ENCODE assay signal across 16 cellular contexts in the genomic region with DNA sequence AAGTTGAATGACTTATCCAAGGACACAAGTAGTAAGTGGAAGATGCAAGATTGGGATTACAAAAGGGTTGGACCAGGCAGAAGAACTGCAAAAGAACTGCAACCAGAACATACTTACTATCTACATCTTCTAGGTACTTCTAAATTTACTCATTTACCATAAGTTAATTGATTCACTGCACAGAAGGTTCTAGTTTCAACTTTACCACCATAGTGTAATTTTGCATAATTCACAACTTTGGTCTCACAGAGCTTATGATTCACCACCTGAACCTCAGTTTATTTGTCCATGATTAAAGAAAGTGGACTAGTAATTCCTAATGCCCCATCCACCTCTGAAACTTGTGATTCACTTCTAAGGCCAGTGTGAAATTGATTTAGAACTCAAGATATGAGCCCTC.
A peak's percentile ranks its signal among the peaks of the same experiment; 100 is the strongest.
DNase-seq lines count a peak whose midpoint lies in the region; ATAC-seq and TF ChIP-seq lines count a peak whose summit lies in the region.
"Had no signal": no experiment of that assay in that cellular context is flagged by ENCODE, and none has a peak within 500 bp of the region (broad histone marks: within the 10 kb centered on the region; RNA-seq: fewer than 3 reads in every experiment).

No MANE protein-coding gene starts in this region.

- DNase-seq in LoVo (ENCODE audit: low spot score) (no peak), middle frontal gyrus (ENCODE audit: extremely low spot score, low spot score) (no peak), RWPE1 (ENCODE audit: low spot score) (no peak)
- DNase-seq: CD8-positive, alpha-beta T cell; COR-L47; DMS153; DMS79 treated with DMSO at 0.1 percent for 48 hours; EL; H7 had no signal

- CTCF ChIA-PET in RWPE1 (lab: Yijun Ruan, JAX) = no interaction called here

- no peak for TF ChIP-seq CTCF in RWPE1 (conservative IDR thresholded peaks at IDR 0.05; ENCODE audit: low read depth)

- no peak overlapping the region for H3K27ac ChIP-seq in RWPE1
- H3K27ac ChIP-seq: KMS-11 had no signal

- ATAC-seq in GM19025 (IDR thresholded peaks at IDR 0.05; ENCODE audit: low read depth, unreplicated experiment) (peak; percentile 52), GM21786 (IDR thresholded peaks at IDR 0.05; ENCODE audit: unreplicated experiment) (peak; percentile 41), HG03354 (IDR thresholded peaks at IDR 0.05; ENCODE audit: poor library complexity, severe bottlenecking, unreplicated experiment) (peak; percentile 62), HG03045 (IDR thresholded peaks at IDR 0.05; ENCODE audit: unreplicated experiment) (no peak)
- ATAC-seq: CD8-positive, alpha-beta T cell; GM23338; HepG2 had no signal

- POLR2A ChIA-PET in RWPE1 (lab: Yijun Ruan, JAX; ENCODE audit: low non-redundant PET) = no interaction called here
